8 cellular contexts compared by ENCODE assay signal in the genomic region with DNA sequence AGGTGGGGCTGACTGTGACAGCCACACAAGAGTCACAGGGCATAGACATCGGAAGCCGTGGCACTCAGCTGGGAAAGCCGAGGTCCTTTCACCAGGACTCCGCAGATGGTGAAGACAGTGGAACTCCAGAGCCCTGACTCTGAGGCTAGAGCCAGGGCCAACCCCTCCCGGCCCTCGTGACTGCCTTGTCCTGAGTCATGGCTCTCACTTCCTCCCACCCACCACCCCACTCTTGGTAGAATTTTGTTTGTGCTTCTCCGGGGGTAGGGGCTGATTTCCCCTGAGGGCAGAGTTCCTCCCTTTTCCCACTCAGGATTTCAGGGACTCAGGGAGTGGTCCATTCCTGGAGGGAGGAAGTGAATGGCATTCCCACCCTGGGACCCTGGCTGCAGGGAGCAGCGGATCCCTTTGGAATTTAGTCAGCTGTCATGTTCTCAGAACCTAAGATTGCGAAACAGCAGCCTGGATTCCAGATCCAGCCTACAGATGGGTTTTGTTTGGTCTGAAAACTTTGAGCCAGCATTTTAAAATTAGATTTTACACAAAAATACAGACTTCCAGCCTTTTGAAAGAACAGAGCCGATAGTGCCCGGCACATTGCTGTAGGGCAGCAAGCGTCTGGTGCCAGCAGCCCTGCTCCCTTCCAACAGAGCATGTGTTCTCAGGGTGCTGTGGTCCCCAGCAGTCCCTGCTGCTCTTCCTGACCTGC. TPM values are rescaled to one million over a fixed set of nuclear protein-coding genes. Genes with fewer than 3 reads are reported as not detected.
A peak's percentile ranks its signal among the peaks of the same experiment; 100 is the strongest.
DNase-seq lines count a peak whose midpoint lies in the region; ATAC-seq and TF ChIP-seq lines count a peak whose summit lies in the region.

No MANE protein-coding gene starts in this region.

- in situ Hi-C loops in SK-MEL-5 (cut with HindIII; ENCODE audit: low pct_unique_long_range_greater_than_20kb, low sequenced_read_pairs) = no loop called here

- H3K4me3 ChIP-seq in ovary (no peak overlapping the region), Karpas-422 (ENCODE audit: low read length) (no peak overlapping the region)

- H3K79me2 ChIP-seq in Karpas-422 (ENCODE audit: low read length) = no peaks in the 10 kb centered on the region

- H3K27ac ChIP-seq in ovary (peak overlapping the region; percentile 60 to 87), Karpas-422 (ENCODE audit: low read length) (no peak overlapping the region; the same call in 1 of the 2 replicates)

- no peaks in the 10 kb centered on the region for H4K20me1 ChIP-seq in Karpas-422 (ENCODE audit: insufficient read depth, low read depth, low read length)

- H3K27me3 ChIP-seq in ovary = no peaks in the 10 kb centered on the region
- no peaks in the 10 kb centered on the region for H3K27me3 ChIP-seq in Karpas-422 (ENCODE audit: low read length)

- H3K9me3 ChIP-seq in ovary (no peaks in the 10 kb centered on the region), Karpas-422 (ENCODE audit: low read length) (no peaks in the 10 kb centered on the region)

- H3K4me2 ChIP-seq in Karpas-422 (ENCODE audit: low read depth, low read length, poor library complexity, severe bottlenecking) = no peak overlapping the region

- H2AFZ ChIP-seq in Karpas-422 (ENCODE audit: low read length) = no peak overlapping the region

- peak; percentile 47 for DNase-seq in ELF-1 (ENCODE audit: low read depth, low spot score)
- DNase-seq in SK-MEL-5 (ENCODE audit: low read depth, low spot score) = peak; percentile 60
- DNase-seq in fibroblast of the conjunctiva (ENCODE audit: low read depth) = peak; percentile 61
- peak; percentile 77 to 88 (median 82) for DNase-seq in ovary
- DNase-seq in OCI-M2 (lab: John Stamatoyannopoulos, UW; ENCODE audit: unreplicated experiment) = no peak
- DNase-seq in Karpas-422 = no peak

- peak; percentile 14 for TF ChIP-seq POLR2A in ovary (IDR thresholded peaks at IDR 0.05)

- TF ChIP-seq CTCF in ovary (IDR thresholded peaks at IDR 0.05) = no peak

- WGBS in ovary, 3 donors = 5 to 12% (median 8%) methylated on average over 12 of the region's 12 CpGs

- no peaks in the 10 kb centered on the region for H3K36me3 ChIP-seq in ovary
- peaks cover 14% of the 10 kb centered on the region; the same call in 1 of the 2 replicates for H3K36me3 ChIP-seq in Karpas-422 (ENCODE audit: insufficient read depth, low read length)

- peaks cover 20% of the 10 kb centered on the region for H3K4me1 ChIP-seq in ovary (ENCODE audit: insufficient read depth)
- peaks cover 14% of the 10 kb centered on the region for H3K4me1 ChIP-seq in Karpas-422 (ENCODE audit: low read length)

- H3K9me2 ChIP-seq in Karpas-422 (replicated peaks; ENCODE audit: insufficient read depth, low read length) = no peaks in the 10 kb centered on the region

- intact Hi-C loops in ovary (cut with DNase I) = no loop called here

- no peak for ATAC-seq in HG03196 (IDR thresholded peaks at IDR 0.05; ENCODE audit: unreplicated experiment)
- no peak for ATAC-seq in HG03095 (IDR thresholded peaks at IDR 0.05; ENCODE audit: unreplicated experiment)

- no peak overlapping the region for H3K9ac ChIP-seq in Karpas-422 (ENCODE audit: low read length)

- no peak for TF ChIP-seq EP300 in ovary (IDR thresholded peaks at IDR 0.05)

RNA-seq across cellular contexts. Expression of a gene that starts 50.7 kb away (rescaled TPM):
- total RNA-seq in SK-MEL-5 (2014; rRNA removed; shearing (Covaris generic)) = 14.3 and 16.3 TPM in 2 replicates
- 45.7 and 80.2 TPM in 2 replicates for polyA plus RNA-seq in SK-MEL-5 (2015; cell fraction: cytosol; rRNA removed)
- 165 and 212 TPM in 2 replicates for polyA plus RNA-seq in SK-MEL-5 (2015; cell fraction: nucleus; rRNA removed)
- 10 to 100 TPM; 29.8 to 65.6 (median 54.8) TPM for total RNA-seq in ovary
- polyA plus RNA-seq in ovary = 10 to 100 TPM; 28.0 to 40.3 TPM
- total RNA-seq in Karpas-422 (2014; rRNA removed; shearing (Covaris generic); ENCODE audit: low replicate concordance) = 43.9 and 46.4 TPM in 2 replicates

Comparison
In these comparisons a context has a peak if more than half of its experiments do, and no peak if none do; other contexts are left out.
1. DNase-seq: peak in ELF-1 (single experiment), SK-MEL-5 (single experiment), fibroblast of the conjunctiva (single experiment) and ovary (5 of 5); none in OCI-M2 (single experiment) and Karpas-422 (single experiment).